Comparison of ENCODE assay signal across 18 cellular contexts in the genomic region with DNA sequence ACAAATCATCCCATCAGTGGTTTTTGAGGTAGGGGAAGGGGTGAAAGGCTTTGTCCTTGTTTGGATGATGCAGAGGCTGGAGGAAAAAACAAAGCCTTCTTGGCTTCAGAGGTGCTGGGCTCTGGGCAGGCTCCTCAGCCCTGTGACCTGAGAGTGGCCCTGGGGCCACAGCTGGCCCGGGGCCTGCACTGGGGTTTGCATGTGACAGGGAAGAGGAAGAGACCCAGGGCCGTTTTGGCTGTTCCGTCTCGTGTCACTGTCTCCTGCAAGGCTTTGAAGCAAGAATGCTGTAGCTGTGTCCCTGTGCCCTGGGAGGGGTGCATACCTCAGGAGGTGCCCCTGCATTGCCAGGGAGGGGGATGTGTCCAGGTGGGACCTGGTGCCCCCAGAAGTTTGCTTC. TPM values are rescaled to one million over a fixed set of nuclear protein-coding genes. Genes with fewer than 3 reads are reported as not detected.
"Had no signal": no experiment of that assay in that cellular context is flagged by ENCODE, and none has a peak within 500 bp of the region (broad histone marks: within the 10 kb centered on the region; RNA-seq: fewer than 3 reads in every experiment).

No MANE protein-coding gene starts in this region.

- DNase-seq: activated CD4-positive, alpha-beta T cell treated with anti-CD3 and anti-CD28 coated beads, Interleukin-2, amount 10 ng/mL, durations not matched to agents 24 days and 14 days; activated CD8-positive, alpha-beta T cell treated with anti-CD3 and anti-CD28 coated beads for 36 hours; activated naive CD4-positive, alpha-beta T cell; activated naive CD8-positive, alpha-beta T cell treated with anti-CD3 and anti-CD28 coated beads for 36 hours; activated T-cell treated with anti-CD3 and anti-CD28 coated beads, Interleukin-2, amount 50 U/mL, for 1 hour; amniotic stem cell; effector CD8-positive, alpha-beta T cell; left ventricle myocardium inferior; naive B cell; sigmoid colon; stimulated activated CD4-positive, alpha-beta T cell treated with anti-CD3 and anti-CD28 coated beads, Interleukin-4, amount 100 ng/mL, for 4 hours; stimulated activated naive B cell treated with anti-CD40 and anti-IgM and Interleukin-4, amounts not matched to agents 10 μg/mL and 1 μg/mL and 100 μg/mL, for 72 hours; T-cell; T1000 had no signal

- H3K36me3 ChIP-seq: cardiac muscle cell, esophagus muscularis mucosa, left ventricle myocardium inferior, sigmoid colon had no signal

- H3K27ac ChIP-seq: cardiac muscle cell, esophagus muscularis mucosa, left ventricle myocardium inferior, sigmoid colon had no signal

- ATAC-seq: activated CD8-positive, alpha-beta T cell treated with anti-CD3 and anti-CD28 coated beads for 36 hours; activated T-helper 17 cell treated with anti-CD3 and anti-CD28 coated beads, Interleukin-2, amount 50 U/mL, for 72 hours; stimulated activated naive B cell treated with anti-CD40 and anti-IgM and Interleukin-4, amounts not matched to agents 10 μg/mL and 1 μg/mL and 100 μg/mL, for 72 hours; T-cell had no signal

- H3K27me3 ChIP-seq: cardiac muscle cell, sigmoid colon had no signal

- H3K4me1 ChIP-seq: esophagus muscularis mucosa, left ventricle myocardium inferior, sigmoid colon had no signal

- H3K4me3 ChIP-seq: cardiac muscle cell, esophagus muscularis mucosa, left ventricle myocardium inferior, sigmoid colon had no signal

- H3K9me3 ChIP-seq: esophagus muscularis mucosa, sigmoid colon had no signal

RNA-seq across cellular contexts. Expression of a gene that starts 12.6 kb away (rescaled TPM):
- total RNA-seq: endothelial cell of umbilical vein, left ventricle myocardium inferior had no signal
- polyA plus RNA-seq: endothelial cell of umbilical vein had no signal
